ENCODE assay signal across 22 cellular contexts in the genomic region with DNA sequence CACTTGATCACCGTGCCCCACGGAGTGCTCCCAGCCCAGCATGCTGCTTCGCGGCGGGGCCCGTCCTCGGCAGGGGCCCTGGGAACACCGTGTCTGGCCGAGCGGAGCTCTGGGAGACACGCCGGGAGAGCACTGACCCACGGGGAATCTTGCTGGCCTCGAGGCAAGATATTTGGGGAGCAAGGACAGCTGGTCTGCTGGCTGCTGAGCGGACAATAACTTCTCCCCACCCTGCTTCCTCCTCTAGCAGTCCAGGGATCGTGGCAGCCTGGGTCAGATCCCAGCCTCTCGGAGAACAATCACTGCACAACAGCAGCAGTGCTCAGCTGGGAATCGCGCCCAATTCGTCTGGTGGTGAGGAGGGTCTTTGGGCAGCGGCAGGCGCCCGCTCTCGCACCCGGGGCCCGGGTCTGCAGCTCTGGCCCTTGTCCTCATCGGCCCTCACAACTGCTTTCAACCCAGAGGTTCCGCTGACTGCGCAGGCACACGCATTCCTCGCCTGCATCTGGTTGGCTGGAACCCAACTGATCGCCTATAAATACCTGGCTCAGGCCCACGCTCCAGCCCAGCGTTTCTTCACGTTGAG. TPM values are rescaled to one million over a fixed set of nuclear protein-coding genes. Genes with fewer than 3 reads are reported as not detected.
DNase-seq lines count a peak whose midpoint lies in the region; ATAC-seq, FAIRE-seq and TF ChIP-seq lines count a peak whose summit lies in the region.
"Had no signal": no experiment of that assay in that cellular context is flagged by ENCODE, and none has a peak within 500 bp of the region (broad histone marks: within the 10 kb centered on the region; RNA-seq: fewer than 3 reads in every experiment).

No MANE protein-coding gene starts in this region.

- TF ChIP-seq CTCF in K562 (IDR thresholded peaks at IDR 0.05 in 2 of 3, conservative IDR thresholded peaks at IDR 0.05 in 1 of 3; ENCODE audit: insufficient read depth in 2 of 3, low read depth in 1 of 3, low read length in 3 of 3) = no peak

- intact Hi-C loops in CD4-positive, alpha-beta memory T cell (cut with micrococcal nuclease) = no loop called here
- intact Hi-C loops in K562 (cut with micrococcal nuclease) = no loop called here
- intact Hi-C loops in left ventricle myocardium superior (cut with micrococcal nuclease) = no loop called here

- TF ChIP-seq EP300 in K562 (IDR thresholded peaks at IDR 0.05; ENCODE audit: low read length) = no peak

- WGBS in K562 (ENCODE audit: insufficient coverage, low coverage, missing lambda C conversion rate) = 1% methylated on average over 35 of the region's 35 CpGs
- WGBS in neuronal stem cell (ENCODE audit: extremely low coverage in 2 of 2, insufficient read length in 2 of 2, insufficient replicate concordance in 1 of 2), 2 donors = no CpG with 5 or more reads among the region's 35 CpGs

- H3K27ac Mint-ChIP-seq in CD4-positive, alpha-beta memory T cell = peak overlapping the region; percentile 23 to 94 (median 74)
- H3K27ac Mint-ChIP-seq: activated CD4-positive, alpha-beta T cell treated with anti-CD3 and anti-CD28 coated beads, Interleukin-2, amount 10 ng/mL, durations not matched to agents 24 days and 14 days; activated naive CD8-positive, alpha-beta T cell treated with anti-CD3 and anti-CD28 coated beads, Interleukin-2, amount 50 U/mL, for 24 hours had no signal

- H3K18ac ChIP-seq in neuronal stem cell (ENCODE audit: low read length) = peak overlapping the region; percentile 82

- peaks cover 60% of the 10 kb centered on the region for H3K4me1 ChIP-seq in CD4-positive, alpha-beta memory T cell (ENCODE audit: insufficient read depth, low read length)
- peaks cover 0 to 5% of the 10 kb centered on the region in 2 experiments; a peak in 2 of 5 replicates for H3K4me1 ChIP-seq in K562 (replicated peaks in 1 of 2; ENCODE audit: control insufficient read depth in 2 of 2, insufficient read depth in 2 of 2, low read length in 2 of 2)
- H3K4me1 ChIP-seq in neuronal stem cell (ENCODE audit: control insufficient read depth in 2 of 2, insufficient read depth in 1 of 2, low read depth in 1 of 2, low read length in 2 of 2) = peaks cover 2 to 8% of the 10 kb centered on the region in 2 donors

- H3K4me3 ChIP-seq in CD4-positive, alpha-beta memory T cell (ENCODE audit: low read length in 2 of 2) = no peak overlapping the region
- no peak overlapping the region for H3K4me3 ChIP-seq in K562
- H3K4me3 ChIP-seq in neuronal stem cell (ENCODE audit: low read length in 2 of 2) = no peak overlapping the region
- H3K4me3 ChIP-seq: suprapubic skin had no signal

- no peaks in the 10 kb centered on the region for H3K27me3 Mint-ChIP-seq in CD4-positive, alpha-beta memory T cell
- H3K27me3 Mint-ChIP-seq: activated CD4-positive, alpha-beta T cell treated with anti-CD3 and anti-CD28 coated beads, Interleukin-2, amount 10 ng/mL, durations not matched to agents 24 days and 14 days; activated naive CD8-positive, alpha-beta T cell treated with anti-CD3 and anti-CD28 coated beads, Interleukin-2, amount 50 U/mL, for 24 hours had no signal

- no peaks in the 10 kb centered on the region for H3K9me3 ChIP-seq in CD4-positive, alpha-beta memory T cell (ENCODE audit: control insufficient read depth in 1 of 2, low read length in 2 of 2)
- H3K9me3 ChIP-seq in K562 (replicated peaks; ENCODE audit: control insufficient read depth, insufficient read depth, low read depth, low read length) (no peaks in the 10 kb centered on the region), neuronal stem cell (replicated peaks in 1 of 2; ENCODE audit: control insufficient read depth in 2 of 2, insufficient read depth in 1 of 2, low read depth in 1 of 2, low read length in 2 of 2) (no peaks in the 10 kb centered on the region)
- H3K9me3 ChIP-seq: suprapubic skin had no signal

- no peak overlapping the region for H3K4me2 ChIP-seq in K562 (ENCODE audit: insufficient read depth, low read length)
- H3K4me2 ChIP-seq in neuronal stem cell (ENCODE audit: insufficient read depth, low read length, poor library complexity, severe bottlenecking) = no peak overlapping the region

- no peak overlapping the region for H3K14ac ChIP-seq in neuronal stem cell (ENCODE audit: low read length)

- no peak overlapping the region for H4K91ac ChIP-seq in neuronal stem cell (ENCODE audit: low read depth, low read length, poor library complexity)

- peak overlapping the region; percentile 24 for H2BK5ac ChIP-seq in neuronal stem cell (ENCODE audit: low read length)

- POLR2A ChIA-PET in CD4-positive, alpha-beta memory T cell (lab: Charles Lee; ENCODE audit: partially characterized antibody) = interaction anchor here (5.7 kb wide), 1 partner anchor 22 kb away, joined by 59 read pairs; no protein-coding TSS in a partner anchor
- POLR2A ChIA-PET in K562 (lab: Yijun Ruan, JAX) = interaction anchor here (0.6 to 1.1 kb wide), 4 partner anchors 9 to 149 kb away, joined by 3 to 5 read pairs (median 4); no protein-coding TSS in a partner anchor

- in situ Hi-C loops in K562 (cut with MboI) = no loop called here
- in situ Hi-C loops in ACHN (cut with HindIII; ENCODE audit: low pct_ligation_motif_present, low pct_unique_long_range_greater_than_20kb, low sequenced_read_pairs) = no loop called here

- H3K4me3 Mint-ChIP-seq in CD4-positive, alpha-beta memory T cell = no peak overlapping the region
- H3K4me3 Mint-ChIP-seq: activated CD4-positive, alpha-beta T cell treated with anti-CD3 and anti-CD28 coated beads, Interleukin-2, amount 10 ng/mL, durations not matched to agents 24 days and 14 days; activated naive CD8-positive, alpha-beta T cell treated with anti-CD3 and anti-CD28 coated beads, Interleukin-2, amount 50 U/mL, for 24 hours had no signal

- H3K36me3 ChIP-seq in CD4-positive, alpha-beta memory T cell (ENCODE audit: insufficient read depth, low read length) = no peaks in the 10 kb centered on the region
- H3K36me3 ChIP-seq in K562 (ENCODE audit: control insufficient read depth, insufficient read depth, low read length) = no peaks in the 10 kb centered on the region
- no peaks in the 10 kb centered on the region for H3K36me3 ChIP-seq in neuronal stem cell (replicated peaks in 1 of 2; ENCODE audit: control insufficient read depth in 2 of 2, insufficient read depth in 2 of 2, low read length in 2 of 2)
- H3K36me3 ChIP-seq: suprapubic skin had no signal

- H3K4ac ChIP-seq in neuronal stem cell (ENCODE audit: low read length) = no peak overlapping the region

- H2BK15ac ChIP-seq in neuronal stem cell (ENCODE audit: low read length) = no peak overlapping the region

- H4K8ac ChIP-seq in neuronal stem cell (ENCODE audit: low read depth, low read length) = no peak overlapping the region

- FAIRE-seq in K562 (lab: Jason Lieb, UNC) = no peak
- FAIRE-seq: bronchial epithelial cell had no signal

- ATAC-seq in K562 (no peak), left ventricle myocardium superior (peak; percentile 34), HG03159 (IDR thresholded peaks at IDR 0.05; ENCODE audit: unreplicated experiment) (no peak)
- ATAC-seq: activated naive CD8-positive, alpha-beta T cell treated with anti-CD3 and anti-CD28 coated beads, Interleukin-2, amount 50 U/mL, for 24 hours; left colon had no signal

- no peaks in the 10 kb centered on the region for H3K27me3 ChIP-seq in CD4-positive, alpha-beta memory T cell (ENCODE audit: insufficient read depth, low read length)
- peaks cover 31 to 81% of the 10 kb centered on the region in 2 experiments for H3K27me3 ChIP-seq in K562 (ENCODE audit: control insufficient read depth in 2 of 2, insufficient read depth in 2 of 2, low read length in 2 of 2)
- no peaks in the 10 kb centered on the region for H3K27me3 ChIP-seq in neuronal stem cell (ENCODE audit: control insufficient read depth in 3 of 3, insufficient read depth in 3 of 3, low read depth in 1 of 3, low read length in 3 of 3)
- H3K27me3 ChIP-seq: suprapubic skin had no signal

- H2BK12ac ChIP-seq in neuronal stem cell (ENCODE audit: low read length) = no peak overlapping the region

- no peak for TF ChIP-seq POLR2A in K562 (conservative IDR thresholded peaks at IDR 0.05)

- H2AFZ ChIP-seq in K562 (ENCODE audit: low read depth, low read length) = no peak overlapping the region
- H2AFZ ChIP-seq in neuronal stem cell (ENCODE audit: low read length) = no peak overlapping the region

- H3K79me1 ChIP-seq in neuronal stem cell (ENCODE audit: low read depth, low read length) = peaks cover 1% of the 10 kb centered on the region

- H3K36me3 Mint-ChIP-seq in CD4-positive, alpha-beta memory T cell = peaks cover 0 to 6% of the 10 kb centered on the region in 2 donors

- no peak overlapping the region for H3K9ac ChIP-seq in K562 (ENCODE audit: insufficient read depth in 1 of 2, low read depth in 2 of 2, low read length in 2 of 2)
- no peak overlapping the region for H3K9ac ChIP-seq in neuronal stem cell (ENCODE audit: low read depth, low read length, poor library complexity)

- H3K9me3 Mint-ChIP-seq in CD4-positive, alpha-beta memory T cell = no peaks in the 10 kb centered on the region
- H3K9me3 Mint-ChIP-seq: activated CD4-positive, alpha-beta T cell treated with anti-CD3 and anti-CD28 coated beads, Interleukin-2, amount 10 ng/mL, durations not matched to agents 24 days and 14 days; activated naive CD8-positive, alpha-beta T cell treated with anti-CD3 and anti-CD28 coated beads, Interleukin-2, amount 50 U/mL, for 24 hours had no signal

- H3K9me1 ChIP-seq in K562 (ENCODE audit: control insufficient read depth, insufficient read depth, low read length) = no peaks in the 10 kb centered on the region

- H3K23ac ChIP-seq in neuronal stem cell (ENCODE audit: low read depth, low read length, poor library complexity) = no peak overlapping the region

- H2BK120ac ChIP-seq in neuronal stem cell (ENCODE audit: low read depth, low read length) = no peak overlapping the region

- no TSS peak for BruUV-seq in K562 (replicated peaks; lab: Mats Ljungman, UMichigan)

- DNase-seq in CD4-positive, alpha-beta memory T cell = no peak
- DNase-seq in K562 (ENCODE audit: extremely low read depth in 1 of 4, low spot score in 3 of 4) (no peak), left ventricle myocardium superior (peak; percentile 66), neuronal stem cell (ENCODE audit: low spot score) (no peak), HT-29 (ENCODE audit: low spot score) (no peak), ACHN (no peak), ureter (ENCODE audit: low spot score) (no peak)
- DNase-seq: activated CD4-positive, alpha-beta T cell treated with anti-CD3 and anti-CD28 coated beads, Interleukin-2, amount 10 ng/mL, durations not matched to agents 24 days and 14 days; activated naive CD8-positive, alpha-beta T cell treated with anti-CD3 and anti-CD28 coated beads, Interleukin-2, amount 50 U/mL, for 24 hours; foreskin melanocyte; KG1; left colon; NCI-H187; NCI-H748 treated with DMSO at 0.1 percent for 48 hours; occipital lobe; SHP77; T-helper 1 cell had no signal

- H2AK5ac ChIP-seq in neuronal stem cell (ENCODE audit: low read depth, low read length) = no peak overlapping the region

- H3K27ac ChIP-seq in CD4-positive, alpha-beta memory T cell (ENCODE audit: low read depth, low read length) = no peak overlapping the region
- no peak overlapping the region for H3K27ac ChIP-seq in K562 (ENCODE audit: extremely low read depth, low read depth, low read length)
- no peak overlapping the region for H3K27ac ChIP-seq in neuronal stem cell (replicated peaks; ENCODE audit: low read length)
- H3K27ac ChIP-seq: suprapubic skin had no signal

- CTCF ChIA-PET in CD4-positive, alpha-beta memory T cell (lab: Charles Lee; ENCODE audit: partially characterized antibody) = interaction anchor here (1.8 kb wide), 1 partner anchor 22 kb away, joined by 6 read pairs; no protein-coding TSS in a partner anchor
- CTCF ChIA-PET in K562 (lab: Yijun Ruan, JAX; ENCODE audit: low intra/inter-chr PET ratio) = no interaction called here

- peaks cover 7% of the 10 kb centered on the region; the same call in 1 of the 2 replicates for H4K20me1 ChIP-seq in K562 (replicated peaks; ENCODE audit: control insufficient read depth, insufficient read depth, low read length)

- H3K79me2 ChIP-seq in K562 (ENCODE audit: control insufficient read depth, insufficient read depth, low read length) = no peaks in the 10 kb centered on the region

- no peak for TF ChIP-seq RAD21 in K562 (CRISPR knock-in tag; conservative IDR thresholded peaks at IDR 0.05 in 1 of 2, IDR thresholded peaks at IDR 0.05 in 1 of 2)

- H3K4me1 Mint-ChIP-seq in CD4-positive, alpha-beta memory T cell = peaks cover 32 to 77% (median 52%) of the 10 kb centered on the region in 4 donors

RNA-seq across cellular contexts. Expression of a gene that starts 43.4 kb away (rescaled TPM):
- under 1 TPM; 0.08 to 0.09 TPM for total RNA-seq in CD4-positive, alpha-beta memory T cell
- under 1 TPM in 1 of 2 donors, not detected in 1; 0.18 TPM for polyA plus RNA-seq in CD4-positive, alpha-beta memory T cell
- not detected in 2 replicates for total RNA-seq in K562 (2011; cell fraction: chromatin; rRNA removed; ENCODE audit: low replicate concordance)
- total RNA-seq in K562 (2011; cell fraction: nucleolus; rRNA removed) = not detected in 2 replicates
- not detected in 2 replicates for total RNA-seq in K562 (2011; cell fraction: nucleoplasm; rRNA removed)
- not detected in 2 replicates for total RNA-seq in K562 (2014; rRNA removed)
- not detected in 2 replicates for total RNA-seq in K562 (2014; rRNA removed; fragmentation: Illumina TruSeq; extraction: Trizol)
- total RNA-seq in K562 (2015; rRNA removed; fragmentation: Illumina TruSeq; extraction: Trizol) = not detected in 2 replicates
- not detected in 2 replicates for total RNA-seq in K562 (2021)
- not detected in 2 replicates for polyA plus RNA-seq in K562 (2011; rRNA removed)
- not detected in 2 replicates for polyA plus RNA-seq in K562 (2011; cell fraction: cytosol; rRNA removed)
- not detected in 2 replicates for polyA plus RNA-seq in K562 (2011; cell fraction: nucleus; rRNA removed)
- not detected in 2 replicates for polyA plus RNA-seq in K562 (2012)
- not detected in 2 replicates for polyA plus RNA-seq in K562 (2014; fragmentation: Illumina TruSeq; extraction: Trizol)
- polyA plus RNA-seq in K562 (2014; fragmentation: Nextera tagmentation; extraction: Ambion mirVana) = not detected
- not detected in 2 replicates for polyA plus RNA-seq in K562 (2014; rRNA removed)
- polyA minus RNA-seq in K562 (2011; rRNA and poly(A)+ RNA removed) = not detected in 2 replicates
- polyA minus RNA-seq in K562 (2011; cell fraction: cytosol; rRNA and poly(A)+ RNA removed) = not detected in 2 replicates
- polyA minus RNA-seq in K562 (2011; cell fraction: nucleus; rRNA and poly(A)+ RNA removed) = not detected in 2 replicates
- total RNA-seq in left ventricle myocardium superior = not detected
- not detected for polyA plus RNA-seq in neuronal stem cell (2013, experiment 1 of 2)
- polyA plus RNA-seq in neuronal stem cell (2013, experiment 2 of 2) = not detected
- total RNA-seq in HT-29 (2014; rRNA removed; shearing (Covaris generic)) = not detected in 2 replicates
- total RNA-seq in ureter = not detected
- total RNA-seq: activated CD4-positive, alpha-beta T cell treated with anti-CD3 and anti-CD28 coated beads, Interleukin-2, amount 10 ng/mL, durations not matched to agents 24 days and 14 days; bronchial epithelial cell; H4; left colon; occipital lobe; OCI-LY7; suprapubic skin had no signal

RNA-seq across cellular contexts. Expression of a gene that starts 58.6 kb away (rescaled TPM):
- 10 to 100 TPM; 18.6 to 19.3 TPM for total RNA-seq in CD4-positive, alpha-beta memory T cell
- 1 to 10 TPM; 2.5 to 4.1 TPM for polyA plus RNA-seq in CD4-positive, alpha-beta memory T cell
- 0.28 and 1.8 TPM in 2 replicates for total RNA-seq in K562 (2011; cell fraction: chromatin; rRNA removed; ENCODE audit: low replicate concordance)
- total RNA-seq in K562 (2011; cell fraction: nucleolus; rRNA removed) = 0.39 and 1.3 TPM in 2 replicates
- 0.15 TPM in 1 of 2 replicates, not detected in the other for total RNA-seq in K562 (2011; cell fraction: nucleoplasm; rRNA removed)
- total RNA-seq in K562 (2014; rRNA removed) (not detected in 2 replicates), K562 (2014; rRNA removed; fragmentation: Illumina TruSeq; extraction: Trizol) (not detected in 2 replicates), K562 (2015; rRNA removed; fragmentation: Illumina TruSeq; extraction: Trizol) (not detected in 2 replicates), K562 (2021) (0.25 TPM in 1 of 2 replicates, not detected in the other), left ventricle myocardium superior (0.64 TPM), ureter (4.1 TPM)
- polyA plus RNA-seq in K562 (2011; rRNA removed) (0.07 and 0.14 TPM in 2 replicates), K562 (2014; fragmentation: Illumina TruSeq; extraction: Trizol) (not detected in 2 replicates), K562 (2014; fragmentation: Nextera tagmentation; extraction: Ambion mirVana) (not detected), K562 (2014; rRNA removed) (not detected in 2 replicates)
- 0.04 and 0.21 TPM in 2 replicates for polyA plus RNA-seq in K562 (2011; cell fraction: cytosol; rRNA removed)
- polyA plus RNA-seq in K562 (2011; cell fraction: nucleus; rRNA removed) = 0.24 and 2.6 TPM in 2 replicates
- 0.11 and 0.16 TPM in 2 replicates for polyA plus RNA-seq in K562 (2012)
- polyA minus RNA-seq in K562 (2011; rRNA and poly(A)+ RNA removed) = 0.11 TPM in 1 of 2 replicates, not detected in the other
- not detected in 2 replicates for polyA minus RNA-seq in K562 (2011; cell fraction: cytosol; rRNA and poly(A)+ RNA removed)
- 0.11 and 0.54 TPM in 2 replicates for polyA minus RNA-seq in K562 (2011; cell fraction: nucleus; rRNA and poly(A)+ RNA removed)
- polyA plus RNA-seq in neuronal stem cell (2013, experiment 1 of 2) = 3.8 TPM
- 3.7 TPM for polyA plus RNA-seq in neuronal stem cell (2013, experiment 2 of 2)
- total RNA-seq in HT-29 (2014; rRNA removed; shearing (Covaris generic)) = 2.5 and 2.7 TPM in 2 replicates
